In genomic region chr20:58006346-58007316, GRCh38 we compare ENCODE assay signal across 22 cellular contexts.
DNase-seq lines count a peak whose midpoint lies in the region; ATAC-seq lines count a peak whose summit lies in the region.
"Had no signal": no experiment of that assay in that cellular context is flagged by ENCODE, and none has a peak within 500 bp of the region (broad histone marks: within the 10 kb centered on the region; RNA-seq: fewer than 3 reads in every experiment).

No MANE protein-coding gene starts in this region.

- no peaks in the 10 kb centered on the region for H3K36me3 ChIP-seq in SJSA1
- no peaks in the 10 kb centered on the region for H3K36me3 ChIP-seq in SJCRH30

- H3K4me1 ChIP-seq in SJSA1 (replicated peaks) = peaks cover 30% of the 10 kb centered on the region
- H3K4me1 ChIP-seq in SJCRH30 = peaks cover 2% of the 10 kb centered on the region; the same call in 1 of the 2 replicates
- H3K4me1 ChIP-seq: Caco-2 had no signal

- H3K27me3 ChIP-seq in SJSA1 (replicated peaks) (no peaks in the 10 kb centered on the region), SJCRH30 (no peaks in the 10 kb centered on the region)

- POLR2A ChIA-PET in activated CD4-positive, alpha-beta memory T cell treated with anti-CD3 and anti-CD28 coated beads for 36 hours (lab: Charles Lee) = no interaction called here

- ATAC-seq in Right ventricle myocardium inferior (no peak), GM18517 (IDR thresholded peaks at IDR 0.05; ENCODE audit: unreplicated experiment) (no peak)
- ATAC-seq: GM12878 had no signal

- peaks cover 8% of the 10 kb centered on the region for H3K27me3 Mint-ChIP-seq in activated CD4-positive, alpha-beta memory T cell treated with anti-CD3 and anti-CD28 coated beads for 36 hours

- no peak overlapping the region for H3K27ac Mint-ChIP-seq in activated CD4-positive, alpha-beta memory T cell treated with anti-CD3 and anti-CD28 coated beads for 36 hours
- H3K27ac Mint-ChIP-seq: CD4-positive, alpha-beta T cell had no signal

- DNase-seq in cardiac septum (ENCODE audit: low spot score) (peak; percentile 66), Right ventricle myocardium inferior (ENCODE audit: missing footprints) (no peak), SJSA1 (ENCODE audit: low read depth in 1 of 2, low spot score in 2 of 2) (no peak), mesenteric fat pad (ENCODE audit: low spot score) (peak; percentile 80), SJCRH30 (no peak)
- DNase-seq in activated CD4-positive, alpha-beta memory T cell treated with anti-CD3 and anti-CD28 coated beads for 36 hours = no peak
- DNase-seq: CD4-positive, alpha-beta T cell; DND-41; KBM-7; MM.1S; NCI-H1048; NCI-H1417 treated with DMSO at 0.1 percent for 48 hours; NCI-H187; NCI-H2107; NCI-H446 treated with DMSO at 0.1 percent for 48 hours; NK-92 treated with Interleukin-12 subunit alpha and Interleukin-12 subunit beta, amount 100 ng/mL, for 24 hours; T-helper 1 cell had no signal

- H3K4me3 ChIP-seq in SJSA1 = no peak overlapping the region
- H3K4me3 ChIP-seq in SJCRH30 = no peak overlapping the region
- H3K4me3 ChIP-seq: GM12878 had no signal

- no peaks in the 10 kb centered on the region for H3K36me3 Mint-ChIP-seq in activated CD4-positive, alpha-beta memory T cell treated with anti-CD3 and anti-CD28 coated beads for 36 hours

- no peaks in the 10 kb centered on the region; the same call in 1 of the 2 replicates for H3K9me3 ChIP-seq in SJSA1 (replicated peaks)
- no peaks in the 10 kb centered on the region for H3K9me3 ChIP-seq in SJCRH30 (replicated peaks)

- no peak overlapping the region for H3K4me3 Mint-ChIP-seq in activated CD4-positive, alpha-beta memory T cell treated with anti-CD3 and anti-CD28 coated beads for 36 hours
- H3K4me3 Mint-ChIP-seq: B cell; CD4-positive, alpha-beta T cell had no signal

- CTCF ChIA-PET in activated CD4-positive, alpha-beta memory T cell treated with anti-CD3 and anti-CD28 coated beads for 36 hours (lab: Charles Lee) = interaction anchor here (0.5 kb wide), 1 partner anchor 1491 kb away, joined by 3 read pairs; no protein-coding TSS in a partner anchor

- H3K9me3 Mint-ChIP-seq in activated CD4-positive, alpha-beta memory T cell treated with anti-CD3 and anti-CD28 coated beads for 36 hours = no peaks in the 10 kb centered on the region
- H3K9me3 Mint-ChIP-seq: CD4-positive, alpha-beta T cell had no signal

- H3K27ac ChIP-seq in SJSA1 (peak overlapping the region; percentile 14; the same call in 1 of the 2 replicates), SJCRH30 (no peak overlapping the region)
- H3K27ac ChIP-seq: RWPE1 had no signal

- intact Hi-C loops in cardiac septum (cut with DNase I) (no loop called here), Right ventricle myocardium inferior (cut with DNase I) (no loop called here)
- intact Hi-C loops in activated CD4-positive, alpha-beta memory T cell treated with anti-CD3 and anti-CD28 coated beads for 36 hours (cut with micrococcal nuclease) = no loop called here

- H3K4me1 Mint-ChIP-seq in activated CD4-positive, alpha-beta memory T cell treated with anti-CD3 and anti-CD28 coated beads for 36 hours (ENCODE audit: low read depth) = no peaks in the 10 kb centered on the region
- H3K4me1 Mint-ChIP-seq: B cell had no signal

Comparison
In these comparisons a context has a peak if more than half of its experiments do, and no peak if none do; other contexts are left out.
1. DNase-seq: peak in cardiac septum (single experiment) and mesenteric fat pad (single experiment); none in Right ventricle myocardium inferior (single experiment), SJSA1 (0 of 2), SJCRH30 (0 of 2) and activated CD4-positive, alpha-beta memory T cell treated with anti-CD3 and anti-CD28 coated beads for 36 hours (single experiment).